In the genomic region with DNA sequence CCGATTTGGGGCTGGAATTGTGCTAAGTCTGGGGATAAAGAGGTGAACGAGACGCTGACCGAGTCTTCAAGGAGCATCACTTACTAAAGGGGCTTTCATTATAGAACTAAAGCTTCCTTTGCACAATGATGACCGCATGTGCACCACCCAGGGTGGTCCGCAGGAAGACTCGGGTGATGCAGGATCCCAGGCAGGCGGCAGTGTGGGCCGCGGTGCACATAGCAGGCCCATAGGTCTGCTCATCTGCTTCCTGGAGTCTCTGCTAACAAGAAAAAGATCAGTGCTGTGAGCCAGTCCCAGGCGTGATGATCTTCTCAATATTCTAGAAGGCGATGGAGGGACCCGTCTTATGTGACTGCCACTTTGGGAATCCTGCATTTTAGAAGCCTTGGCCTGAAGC, we compare ENCODE assay signal across 23 cellular contexts.
"Had no signal": no experiment of that assay in that cellular context is flagged by ENCODE, and none has a peak within 500 bp of the region (broad histone marks: within the 10 kb centered on the region; RNA-seq: fewer than 3 reads in every experiment).

No MANE protein-coding gene starts in this region.

- H3K9ac ChIP-seq: SK-N-SH had no signal

- ATAC-seq: activated CD8-positive, alpha-beta T cell treated with anti-CD3 and anti-CD28 coated beads, Interleukin-2, amount 10 ng/mL, durations not matched to agents 7 days and 5 days; Right ventricle myocardium inferior; WTC11 had no signal

- H3K9me3 ChIP-seq: adrenal gland, SK-N-SH had no signal

- H3K4me2 ChIP-seq: SK-N-SH had no signal

- DNase-seq: activated CD4-positive, alpha-beta T cell treated with anti-CD3 and anti-CD28 coated beads for 48 hours; activated CD4-positive, alpha-beta T cell treated with anti-CD3 and anti-CD28 coated beads, Interleukin-2, amount 50 U/mL, for 4 hours; activated CD4-positive, CD25-positive, alpha-beta regulatory T cell treated with anti-CD3 and anti-CD28 coated beads, Interleukin-2, amount 50 U/mL, for 72 hours; activated CD8-positive, alpha-beta memory T cell treated with anti-CD3 and anti-CD28 coated beads, Interleukin-2, amount 50 U/mL, for 48 hours; activated CD8-positive, alpha-beta T cell treated with anti-CD3 and anti-CD28 coated beads, Interleukin-2, amount 10 ng/mL, durations not matched to agents 7 days and 5 days; activated naive CD4-positive, alpha-beta T cell treated with anti-CD3 and anti-CD28 coated beads, Interleukin-2, amount 50 U/mL, for 16 hours; activated naive CD8-positive, alpha-beta T cell treated with anti-CD3 and anti-CD28 coated beads, Interleukin-2, amount 10 ng/mL, durations not matched to agents 7 days and 5 days; activated T-cell treated with anti-CD3 and anti-CD28 coated beads, Interleukin-2, amount 50 U/mL, for 1 hour; adrenal gland; anterior cingulate cortex; cerebellar nuclear complex; Karpas-422; NCI-H1930; NCI-H2171; NCI-H2227 treated with DMSO at 0.1 percent for 48 hours; NCI-H446 treated with DMSO at 0.1 percent for 48 hours; NCI-H526; NCI-H774; RPMI8226; SK-N-SH; SW 1271 had no signal

- H3K27me3 ChIP-seq: adrenal gland had no signal

- H3K27ac ChIP-seq: adrenal gland had no signal

- H3K4me1 ChIP-seq: adrenal gland had no signal

- H3K4me3 ChIP-seq: adrenal gland had no signal

- H3K36me3 ChIP-seq: adrenal gland had no signal
